ENCODE assay signal across 25 cellular contexts in the genomic region with DNA sequence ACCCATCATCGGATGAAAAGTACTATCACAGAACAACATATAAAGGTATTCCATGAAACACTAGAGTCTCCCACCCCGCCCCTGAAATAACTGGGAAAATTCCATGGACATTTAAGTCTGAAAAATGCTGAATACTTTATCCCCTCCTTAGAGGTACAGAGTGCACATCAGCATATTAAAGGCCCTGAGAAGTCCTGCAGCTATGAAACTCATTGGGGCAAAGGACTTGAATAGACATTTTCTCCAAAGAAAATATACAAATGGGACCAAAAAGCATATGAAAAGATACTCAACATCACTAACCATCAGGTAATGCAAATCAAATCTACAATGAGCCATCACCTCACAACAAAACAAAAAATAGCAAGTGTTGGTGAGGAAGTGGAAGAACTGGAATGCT. TPM values are rescaled to one million over a fixed set of nuclear protein-coding genes. Genes with fewer than 3 reads are reported as not detected.
DNase-seq lines count a peak whose midpoint lies in the region; ATAC-seq and TF ChIP-seq lines count a peak whose summit lies in the region.
"Had no signal": no experiment of that assay in that cellular context is flagged by ENCODE, and none has a peak within 500 bp of the region (broad histone marks: within the 10 kb centered on the region; RNA-seq: fewer than 3 reads in every experiment).

No MANE protein-coding gene starts in this region.

- intact Hi-C loops in left ventricle myocardium inferior (cut with micrococcal nuclease): no loop called here
- intact Hi-C loops in left ventricle myocardium superior (cut with micrococcal nuclease): no loop called here
- intact Hi-C loops in body of pancreas (cut with DNase I): loop anchor here (10.0 kb wide), 1 partner anchor 70 kb away; no protein-coding TSS in a partner anchor
- intact Hi-C loops in psoas muscle (cut with DNase I): no loop called here

- TF ChIP-seq POLR2A in body of pancreas (IDR thresholded peaks at IDR 0.05): no peak

- H3K9me3 Mint-ChIP-seq in T-helper 1 cell treated with Interleukin-12 subunit alpha and Interleukin-12 subunit beta and Interleukin-4 antibody, amounts not matched to agents 30 μg/mL and 1 μg/mL, for 36 hours: no peaks in the 10 kb centered on the region

- H3K36me3 Mint-ChIP-seq in T-helper 1 cell treated with Interleukin-12 subunit alpha and Interleukin-12 subunit beta and Interleukin-4 antibody, amounts not matched to agents 30 μg/mL and 1 μg/mL, for 36 hours (ENCODE audit: low read depth): peaks cover 57% of the 10 kb centered on the region

- H3K9me3 ChIP-seq in left ventricle myocardium inferior (replicated peaks) (no peaks in the 10 kb centered on the region), body of pancreas (no peaks in the 10 kb centered on the region), psoas muscle (no peaks in the 10 kb centered on the region)
- H3K9me3 ChIP-seq: Caco-2, heart left ventricle had no signal

- H3K4me3 ChIP-seq in left ventricle myocardium inferior: no peak overlapping the region
- no peak overlapping the region for H3K4me3 ChIP-seq in body of pancreas
- no peak overlapping the region for H3K4me3 ChIP-seq in psoas muscle
- H3K4me3 ChIP-seq: heart left ventricle had no signal

- peak overlapping the region; percentile 84 for H3K27ac Mint-ChIP-seq in T-helper 1 cell treated with Interleukin-12 subunit alpha and Interleukin-12 subunit beta and Interleukin-4 antibody, amounts not matched to agents 30 μg/mL and 1 μg/mL, for 36 hours
- H3K27ac Mint-ChIP-seq: activated naive CD8-positive, alpha-beta T cell treated with anti-CD3 and anti-CD28 coated beads for 36 hours had no signal

- DNase-seq in T-helper 1 cell (no peak), left ventricle myocardium inferior (no peak), left ventricle myocardium superior (no peak), body of pancreas (no peak), psoas muscle (no peak), LoVo (ENCODE audit: low spot score) (no peak)
- DNase-seq: activated naive CD8-positive, alpha-beta T cell treated with anti-CD3 and anti-CD28 coated beads for 36 hours; Caco-2; cerebellar nuclear complex; DMS79 treated with DMSO at 0.1 percent for 48 hours; GOT3; heart left ventricle; KBM-7; mesenchymal stem cell; NCI-H1694; NCI-H2171; NCI-H524; retina; SIG-M5; small intestine; stimulated activated CD4-positive, alpha-beta T cell treated with anti-CD3 and anti-CD28 coated beads, Interleukin-2, amount 100 ng/mL, for 24 hours had no signal

- no peaks in the 10 kb centered on the region for H3K27me3 Mint-ChIP-seq in T-helper 1 cell treated with Interleukin-12 subunit alpha and Interleukin-12 subunit beta and Interleukin-4 antibody, amounts not matched to agents 30 μg/mL and 1 μg/mL, for 36 hours (ENCODE audit: low read depth)
- H3K27me3 Mint-ChIP-seq: activated naive CD8-positive, alpha-beta T cell treated with anti-CD3 and anti-CD28 coated beads for 36 hours had no signal

- ATAC-seq in left ventricle myocardium superior: no peak
- ATAC-seq in body of pancreas: no peak
- ATAC-seq in psoas muscle: no peak
- ATAC-seq in HG03045 (IDR thresholded peaks at IDR 0.05; ENCODE audit: unreplicated experiment): no peak
- ATAC-seq: heart left ventricle, Panc1 had no signal

- WGBS in body of pancreas, 2 donors: 90 to 93% methylated on average over 2 of the region's 2 CpGs
- WGBS in psoas muscle, 3 donors: 96 to 98% (median 97%) methylated on average over 2 of the region's 2 CpGs

- H3K27ac ChIP-seq in left ventricle myocardium inferior (replicated peaks): peak overlapping the region; percentile 85
- peak overlapping the region; percentile 31 to 69 (median 56) for H3K27ac ChIP-seq in body of pancreas
- H3K27ac ChIP-seq in psoas muscle: peak overlapping the region; percentile 73
- H3K27ac ChIP-seq: 22Rv1 had no signal

- H3K36me3 ChIP-seq in left ventricle myocardium inferior (peaks cover 28% of the 10 kb centered on the region), body of pancreas (replicated peaks in 1 of 2; ENCODE audit: insufficient read depth in 1 of 2, low read depth in 2 of 2) (peaks cover 0 to 4% of the 10 kb centered on the region in 2 donors), psoas muscle (ENCODE audit: insufficient read depth in 1 of 2, low read depth in 1 of 2) (peaks cover 0 to 13% of the 10 kb centered on the region in 2 donors)

- TF ChIP-seq CTCF in left ventricle myocardium inferior (IDR thresholded peaks at IDR 0.05; ENCODE audit: borderline replicate concordance) (no peak), body of pancreas (IDR thresholded peaks at IDR 0.05) (no peak), psoas muscle (IDR thresholded peaks at IDR 0.05) (no peak)

- peak overlapping the region; percentile 11 for H3K4me3 Mint-ChIP-seq in T-helper 1 cell treated with Interleukin-12 subunit alpha and Interleukin-12 subunit beta and Interleukin-4 antibody, amounts not matched to agents 30 μg/mL and 1 μg/mL, for 36 hours
- H3K4me3 Mint-ChIP-seq: activated naive CD8-positive, alpha-beta T cell treated with anti-CD3 and anti-CD28 coated beads for 36 hours had no signal

- H3K4me1 Mint-ChIP-seq in T-helper 1 cell treated with Interleukin-12 subunit alpha and Interleukin-12 subunit beta and Interleukin-4 antibody, amounts not matched to agents 30 μg/mL and 1 μg/mL, for 36 hours (ENCODE audit: low read depth): peaks cover 38% of the 10 kb centered on the region

- H3K4me1 ChIP-seq in left ventricle myocardium inferior (peaks cover 70% of the 10 kb centered on the region), body of pancreas (peaks cover 67% of the 10 kb centered on the region), psoas muscle (peaks cover 52% of the 10 kb centered on the region)
- H3K4me1 ChIP-seq: Caco-2 had no signal

- H3K27me3 ChIP-seq in left ventricle myocardium inferior (ENCODE audit: low read depth) (no peaks in the 10 kb centered on the region), body of pancreas (no peaks in the 10 kb centered on the region), psoas muscle (ENCODE audit: insufficient read depth in 3 of 3, low read length in 2 of 3) (no peaks in the 10 kb centered on the region)
- H3K27me3 ChIP-seq: heart left ventricle had no signal

RNA-seq across cellular contexts. Expression of a gene that starts 18.9 kb away (rescaled TPM):
- total RNA-seq in left ventricle myocardium inferior (35.7 TPM), left ventricle myocardium superior (36.4 TPM), body of pancreas (100 to 1,000 TPM in 1 of 2 donors, 10 to 100 TPM in 1; 77.6 to 104 TPM), psoas muscle (10 to 100 TPM; 34.9 to 62.3 (median 43.8) TPM)
- 10 to 100 TPM; 22.6 to 37.3 (median 29.1) TPM for polyA plus RNA-seq in psoas muscle
